Comparison of ENCODE assay signal across 8 cellular contexts in the genomic region with DNA sequence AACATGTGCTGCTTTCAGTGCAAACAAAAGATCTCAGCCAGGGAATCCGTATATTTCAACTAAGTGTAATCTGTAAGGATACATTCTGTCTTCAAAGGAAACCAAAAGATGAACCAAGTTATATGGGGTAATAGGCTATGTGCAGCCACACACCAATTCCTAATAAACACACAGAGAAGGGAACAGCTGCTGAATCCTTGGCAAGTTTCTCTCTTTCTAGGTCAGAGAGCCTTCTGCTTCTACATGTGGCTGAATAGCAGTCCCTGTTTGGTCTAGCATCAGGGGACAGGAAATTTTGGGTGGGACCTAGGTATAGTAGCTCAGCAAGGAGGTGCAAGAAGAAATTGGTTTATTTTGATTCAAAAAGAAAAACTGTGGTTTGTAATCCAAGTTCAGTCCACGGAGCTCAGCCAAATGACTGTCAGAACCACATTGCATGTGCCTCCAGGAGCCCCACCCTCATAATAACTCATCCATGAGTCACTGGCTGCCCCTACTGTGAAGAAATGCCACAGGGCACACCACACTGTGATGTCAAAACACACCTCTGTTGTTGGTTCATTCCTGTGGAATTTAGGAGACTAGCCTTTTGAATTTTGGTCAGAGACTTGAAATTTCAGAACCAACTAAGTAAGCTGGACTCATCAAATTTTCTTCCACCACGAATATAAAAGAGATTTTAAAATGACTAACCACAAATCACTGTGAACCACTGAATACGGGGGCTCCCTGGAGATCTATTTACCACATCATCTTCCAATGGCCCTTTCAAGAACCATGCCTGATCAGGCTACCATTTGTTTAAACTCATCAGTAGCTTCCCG. TPM values are rescaled to one million over a fixed set of nuclear protein-coding genes. Genes with fewer than 3 reads are reported as not detected.
DNase-seq lines count a peak whose midpoint lies in the region; ATAC-seq and TF ChIP-seq lines count a peak whose summit lies in the region.

No MANE protein-coding gene starts in this region.

- TF ChIP-seq CTCF in BJ (IDR thresholded peaks at IDR 0.05; ENCODE audit: insufficient read depth, low read depth, low read length) (no peak), choroid plexus epithelial cell (conservative IDR thresholded peaks at IDR 0.05; ENCODE audit: low read depth, low read length) (no peak)

- peaks cover 17% of the 10 kb centered on the region for H3K4me1 ChIP-seq in HUES6 (ENCODE audit: control insufficient read depth, insufficient read depth, low read length)

- H3K27me3 ChIP-seq in BJ (ENCODE audit: control insufficient read depth, insufficient read depth, low read length) = no peaks in the 10 kb centered on the region
- no peaks in the 10 kb centered on the region for H3K27me3 ChIP-seq in HUES6 (ENCODE audit: control insufficient read depth, insufficient read depth, low read length)

- CTCF ChIA-PET in BJ (lab: Yijun Ruan, JAX) = interaction anchor here (1.0 kb wide), 1 partner anchor 12 kb away, joined by 3 read pairs; no protein-coding TSS in a partner anchor

- H3K4me3 ChIP-seq in BJ (ENCODE audit: low read depth, low read length) (no peak overlapping the region), HUES6 (ENCODE audit: low read depth, low read length) (peak overlapping the region; percentile 16; the same call in 1 of the 2 replicates), choroid plexus epithelial cell (ENCODE audit: low read depth, low read length) (no peak overlapping the region)

- POLR2A ChIA-PET in BJ (lab: Charles Lee) = no interaction called here

- ATAC-seq in GM18909 (IDR thresholded peaks at IDR 0.05; ENCODE audit: poor library complexity, unreplicated experiment) = no peak

- H3K27ac ChIP-seq in HUES6 (ENCODE audit: low read depth, low read length) = peak overlapping the region; percentile 49; the same call in 1 of the 2 replicates

- DNase-seq in BJ (ENCODE audit: low read depth) (peak; percentile 60), choroid plexus epithelial cell (ENCODE audit: low read depth) (peak; percentile 98), mucosa of gallbladder (ENCODE audit: low spot score) (peak; percentile 40), NAMALWA (ENCODE audit: low spot score) (no peak), NCI-H1930 (lab: John Stamatoyannopoulos, UW) (no peak), NOMO-1 (lab: John Stamatoyannopoulos, UW; ENCODE audit: unreplicated experiment in 2 of 2) (no peak)

- H3K9me3 ChIP-seq in HUES6 (ENCODE audit: control insufficient read depth, insufficient read depth, low read depth, low read length) = no peaks in the 10 kb centered on the region

- peak overlapping the region; percentile 60 for H3K9ac ChIP-seq in HUES6 (ENCODE audit: low read length)

- H3K36me3 ChIP-seq in BJ (ENCODE audit: control insufficient read depth, insufficient read depth, low read length) = no peaks in the 10 kb centered on the region
- H3K36me3 ChIP-seq in HUES6 (ENCODE audit: control insufficient read depth, insufficient read depth, low read length) = no peaks in the 10 kb centered on the region

RNA-seq across cellular contexts. Expression of gene SPTLC3, which starts 21.1 kb away (rescaled TPM):
- 0.27 and 0.36 TPM in 2 replicates for polyA plus RNA-seq in BJ (2011; rRNA removed)
- polyA minus RNA-seq in BJ (2011; rRNA and poly(A)+ RNA removed) = 0.71 TPM in 1 of 2 replicates, not detected in the other
- total RNA-seq in mucosa of gallbladder = 26.7 TPM

Comparison
In these comparisons a context has a peak if more than half of its experiments do, and no peak if none do; other contexts are left out.
1. DNase-seq: peak in BJ (single experiment), choroid plexus epithelial cell (single experiment) and mucosa of gallbladder (single experiment); none in NAMALWA (single experiment), NCI-H1930 (0 of 2) and NOMO-1 (0 of 2).